Comparison of ENCODE assay signal across 8 cellular contexts in genomic region chr21:13310570-13311524, GRCh38.
DNase-seq lines count a peak whose midpoint lies in the region; ATAC-seq, FAIRE-seq and TF ChIP-seq lines count a peak whose summit lies in the region.
"Not testable (repeated sequence)": the region's sequence is repeated elsewhere in the genome, so short reads cannot be mapped to it uniquely, and the experiment has no call there.

No MANE protein-coding gene starts in this region.

- H3K9ac ChIP-seq in DND-41 (ENCODE audit: low read depth, low read length); HepG2 (ENCODE audit: insufficient read depth, low read depth, low read length): not testable (repeated sequence)

- H4K20me1 ChIP-seq in DND-41 (ENCODE audit: insufficient read depth, low read length); HepG2 (ENCODE audit: insufficient read depth, low read length): not testable (repeated sequence)

- FAIRE-seq in bronchial epithelial cell (lab: Jason Lieb, UNC) = peak; percentile 18
- FAIRE-seq in HepG2 (lab: Jason Lieb, UNC) = not testable (repeated sequence)

- H2AFZ ChIP-seq in DND-41 (ENCODE audit: low read depth, low read length); HepG2 (ENCODE audit: low read length): not testable (repeated sequence)

- H3K4me1 ChIP-seq in DND-41 (ENCODE audit: insufficient read depth, low read length); HepG2 (ENCODE audit: insufficient read depth, low read length); upper lobe of left lung: not testable (repeated sequence)

- not testable (repeated sequence) for H3K36me3 ChIP-seq in DND-41 (ENCODE audit: insufficient read depth, low read length); MG63; bronchial epithelial cell (ENCODE audit: control insufficient read depth, insufficient read depth, low read length); HepG2 (replicated peaks in 1 of 2; ENCODE audit: control insufficient read depth in 1 of 2, insufficient read depth in 2 of 2, low read length in 2 of 2); upper lobe of left lung

- under 1% methylated on average over 8 of the region's 18 CpGs for WGBS in HepG2 (ENCODE audit: low lambda C conversion rate)
- 65 to 69% methylated on average over 2 to 13 of the region's 18 CpGs for WGBS in upper lobe of left lung, 2 donors

- H3K27ac Mint-ChIP-seq in stimulated activated effector memory CD8-positive, alpha-beta T cell treated with anti-CD3 and anti-CD28 coated beads, Interleukin-12 subunit alpha, Interleukin-12 subunit beta, amount 100 ng/mL, for 72 hours = not testable (repeated sequence)

- TF ChIP-seq CTCF in DND-41 (IDR thresholded peaks at IDR 0.05; ENCODE audit: borderline replicate concordance, extremely low read depth, low read length, poor library complexity, severe bottlenecking); bronchial epithelial cell (IDR thresholded peaks at IDR 0.05; ENCODE audit: insufficient read depth, low read length, severe bottlenecking); HepG2 (CRISPR knock-in tag; IDR thresholded peaks at IDR 0.05); upper lobe of left lung (IDR thresholded peaks at IDR 0.05): not testable (repeated sequence)

- not testable (repeated sequence) for H3K79me2 ChIP-seq in DND-41 (ENCODE audit: insufficient read depth, low read length); HepG2 (ENCODE audit: insufficient read depth, low read length)

- not testable (repeated sequence) for H3K36me3 Mint-ChIP-seq in stimulated activated effector memory CD8-positive, alpha-beta T cell treated with anti-CD3 and anti-CD28 coated beads, Interleukin-12 subunit alpha, Interleukin-12 subunit beta, amount 100 ng/mL, for 72 hours

- not testable (repeated sequence) for TF ChIP-seq POLR2A in HepG2 (IDR thresholded peaks at IDR 0.05; ENCODE audit: insufficient read depth in 1 of 2, low read depth in 2 of 2, low read length in 2 of 2); upper lobe of left lung (IDR thresholded peaks at IDR 0.05)

- POLR2A ChIA-PET in HepG2 (lab: Yijun Ruan, JAX) = not testable (repeated sequence)

- peak; percentile 64 for ATAC-seq in DND-41 (ENCODE audit: insufficient read depth, low read depth)
- ATAC-seq in HepG2 = peak; percentile 94
- ATAC-seq in stimulated activated effector memory CD8-positive, alpha-beta T cell treated with anti-CD3 and anti-CD28 coated beads, Interleukin-12 subunit alpha, Interleukin-12 subunit beta, amount 100 ng/mL, for 72 hours = peak; percentile 50
- peak; percentile 29 to 74 for ATAC-seq in upper lobe of left lung (ENCODE audit: low FRiP score in 2 of 2)

- in situ Hi-C loops in HepG2 (cut with HindIII; ENCODE audit: extremely low pct_ligation_motif_present, low pct_unique_long_range_greater_than_20kb) = not testable (repeated sequence)

- H3K9me3 ChIP-seq in DND-41 (ENCODE audit: insufficient read depth, low read length, severe bottlenecking); MG63; upper lobe of left lung: not testable (repeated sequence)
- peaks cover 34% of the 10 kb centered on the region; the same call in 1 of the 2 replicates for H3K9me3 ChIP-seq in HepG2 (ENCODE audit: low read length)

- not testable (repeated sequence) for BruUV-seq in HepG2 (replicated peaks; lab: Mats Ljungman, UMichigan)

- DNase-seq in DND-41 = peak; percentile 18
- DNase-seq in MG63 = peak; percentile 69
- DNase-seq in OCI-M1 (lab: John Stamatoyannopoulos, UW) = peak; percentile 57
- DNase-seq in RPMI8226 = peak; percentile 5
- DNase-seq in bronchial epithelial cell (ENCODE audit: low read depth); HepG2 (ENCODE audit: low spot score); stimulated activated effector memory CD8-positive, alpha-beta T cell treated with anti-CD3 and anti-CD28 coated beads, Interleukin-12 subunit alpha, Interleukin-12 subunit beta, amount 100 ng/mL, for 72 hours (ENCODE audit: low spot score in 2 of 2): not testable (repeated sequence)
- DNase-seq in upper lobe of left lung = peak in 1 of 2 donors; percentile 51

- not testable (repeated sequence) for TF ChIP-seq RAD21 in HepG2 (CRISPR knock-in tag; IDR thresholded peaks at IDR 0.05)

- not testable (repeated sequence) for H3K4me3 ChIP-seq in DND-41 (ENCODE audit: low read depth in 1 of 2, low read length in 2 of 2); bronchial epithelial cell (ENCODE audit: low read depth, low read length); HepG2 (replicated peaks in 1 of 3; ENCODE audit: insufficient read depth in 1 of 3, low read depth in 2 of 3, low read length in 3 of 3); upper lobe of left lung
- H3K4me3 ChIP-seq in MG63 = peak overlapping the region; percentile 24; the same call in 1 of the 2 replicates

- CTCF ChIA-PET in HepG2 (lab: Yijun Ruan, JAX; ENCODE audit: low intra/inter-chr PET ratio, low total read pairs) = not testable (repeated sequence)

- H3K27me3 ChIP-seq in DND-41 (ENCODE audit: insufficient read depth, low read length, poor library complexity); MG63; bronchial epithelial cell (ENCODE audit: control insufficient read depth, insufficient read depth, low read length); HepG2 (ENCODE audit: control insufficient read depth in 1 of 2, insufficient read depth in 2 of 2, low read length in 2 of 2); upper lobe of left lung: not testable (repeated sequence)

- intact Hi-C loops in HepG2 (cut with micrococcal nuclease; ENCODE audit: unreplicated experiment) = not testable (repeated sequence)

- H3K27ac ChIP-seq in DND-41 (ENCODE audit: low read length); HepG2 (ENCODE audit: extremely low read length, insufficient read depth, low read length); upper lobe of left lung: not testable (repeated sequence)

- H3K4me1 Mint-ChIP-seq in stimulated activated effector memory CD8-positive, alpha-beta T cell treated with anti-CD3 and anti-CD28 coated beads, Interleukin-12 subunit alpha, Interleukin-12 subunit beta, amount 100 ng/mL, for 72 hours = not testable (repeated sequence)

- H3K4me2 ChIP-seq in DND-41 (ENCODE audit: insufficient read depth, low read length); HepG2 (ENCODE audit: low read depth, low read length): not testable (repeated sequence)

- not testable (repeated sequence) for H3K4me3 Mint-ChIP-seq in stimulated activated effector memory CD8-positive, alpha-beta T cell treated with anti-CD3 and anti-CD28 coated beads, Interleukin-12 subunit alpha, Interleukin-12 subunit beta, amount 100 ng/mL, for 72 hours

- H3K9me3 Mint-ChIP-seq in stimulated activated effector memory CD8-positive, alpha-beta T cell treated with anti-CD3 and anti-CD28 coated beads, Interleukin-12 subunit alpha, Interleukin-12 subunit beta, amount 100 ng/mL, for 72 hours = not testable (repeated sequence)

- TF ChIP-seq EP300 in HepG2 (IDR thresholded peaks at IDR 0.05; ENCODE audit: low read depth in 2 of 2, low read length in 2 of 2); HepG2 (CRISPR knock-in tag; IDR thresholded peaks at IDR 0.05; ENCODE audit: borderline replicate concordance); upper lobe of left lung (IDR thresholded peaks at IDR 0.05): not testable (repeated sequence)
